In genomic region chr6:89371849-89372505, GRCh38 we compare ENCODE assay signal across 8 cellular contexts. TPM values are rescaled to one million over a fixed set of nuclear protein-coding genes. Genes with fewer than 3 reads are reported as not detected.
DNase-seq lines count a peak whose midpoint lies in the region; ATAC-seq and TF ChIP-seq lines count a peak whose summit lies in the region.

No MANE protein-coding gene starts in this region.

- no TSS peak for BruUV-seq in HCT116 (replicated peaks; lab: Mats Ljungman, UMichigan)

- H3K9me3 Mint-ChIP-seq in activated naive CD8-positive, alpha-beta T cell treated with anti-CD3 and anti-CD28 coated beads, Interleukin-2, amount 10 ng/mL, durations not matched to agents 7 days and 5 days = no peaks in the 10 kb centered on the region

- H3K27ac ChIP-seq in HCT116 (ENCODE audit: low read depth, low read length) = no peak overlapping the region

- RAD21 ChIA-PET in HCT116 (lab: Charles Lee; ENCODE audit: low non-redundant PET in 1 of 2, low total read pairs in 2 of 2, uncharacterized antibody in 2 of 2, unreplicated experiment in 2 of 2) = interaction anchor here in 1 of 2 experiments (0.7 kb wide), 1 partner anchor 17 kb away, joined by 3 read pairs; no protein-coding TSS in a partner anchor

- H3K4me3 Mint-ChIP-seq in activated naive CD8-positive, alpha-beta T cell treated with anti-CD3 and anti-CD28 coated beads, Interleukin-2, amount 10 ng/mL, durations not matched to agents 7 days and 5 days = peak overlapping the region; percentile 42

- H3K9me3 ChIP-seq in HCT116 (ENCODE audit: control insufficient read depth in 1 of 2, insufficient read depth in 1 of 2, low read depth in 1 of 2, low read length in 2 of 2) (no peaks in the 10 kb centered on the region), MG63 (no peaks in the 10 kb centered on the region)

- peak; percentile 90 for ATAC-seq in HCT116
- peak; percentile 62 for ATAC-seq in activated naive CD8-positive, alpha-beta T cell treated with anti-CD3 and anti-CD28 coated beads, Interleukin-2, amount 10 ng/mL, durations not matched to agents 7 days and 5 days (ENCODE audit: low read depth)
- ATAC-seq in left cardiac atrium = peak; percentile 88 to 93
- peak; percentile 89 for ATAC-seq in sciatic nerve

- no peaks in the 10 kb centered on the region for H3K36me3 Mint-ChIP-seq in activated naive CD8-positive, alpha-beta T cell treated with anti-CD3 and anti-CD28 coated beads, Interleukin-2, amount 10 ng/mL, durations not matched to agents 7 days and 5 days

- intact Hi-C loops in HCT116 (cut with micrococcal nuclease) (loop anchor here (1.0 kb wide), 1 partner anchor 238 kb away; no protein-coding TSS in a partner anchor), left cardiac atrium (cut with DNase I) (loop anchor here in 1 of 2 donors (1.0 to 5.0 kb wide), 2 partner anchors 40 to 61 kb away; partner anchors contain the start of gene RRAGD), sciatic nerve (cut with DNase I) (loop anchor here (10.0 kb wide), 1 partner anchor 53 kb away; no protein-coding TSS in a partner anchor)

- peak overlapping the region; percentile 23 for H3K27ac Mint-ChIP-seq in activated naive CD8-positive, alpha-beta T cell treated with anti-CD3 and anti-CD28 coated beads, Interleukin-2, amount 10 ng/mL, durations not matched to agents 7 days and 5 days

- H2AFZ ChIP-seq in HCT116 (ENCODE audit: low read depth, low read length, poor library complexity, severe bottlenecking) = no peak overlapping the region

- TF ChIP-seq RAD21 in HCT116 (IDR thresholded peaks at IDR 0.05; ENCODE audit: low read depth) = peak; percentile 73

- no peak overlapping the region for H3K4me2 ChIP-seq in HCT116 (ENCODE audit: low read length)

- H3K4me1 ChIP-seq in HCT116 (ENCODE audit: control insufficient read depth in 1 of 2, insufficient read depth in 2 of 2, low read length in 2 of 2) = peaks cover 9 to 14% of the 10 kb centered on the region in 2 experiments

- H3K9me2 ChIP-seq in HCT116 (ENCODE audit: insufficient read depth) = no peaks in the 10 kb centered on the region

- H4K20me1 ChIP-seq in HCT116 (ENCODE audit: insufficient read depth) = peaks cover 6% of the 10 kb centered on the region; the same call in 1 of the 2 replicates

- TF ChIP-seq POLR2A in HCT116 (IDR thresholded peaks at IDR 0.05; ENCODE audit: borderline replicate concordance, extremely low read depth, insufficient read depth, insufficient read length) = no peak

- POLR2A ChIA-PET in HCT116 (lab: Charles Lee) = interaction anchor here (1.1 kb wide), 1 partner anchor 267 kb away, joined by 4 read pairs; the partner anchor contains the start of gene LYRM2
- POLR2A ChIA-PET in activated naive CD8-positive, alpha-beta T cell treated with anti-CD3 and anti-CD28 coated beads, Interleukin-2, amount 10 ng/mL, durations not matched to agents 7 days and 5 days (lab: Charles Lee) = interaction anchor here (0.7 to 1.6 kb wide), 6 partner anchors 8 to 291 kb away, joined by 3 to 7 read pairs (median 5); partner anchors contain the start of genes PNRC1 and UBE2J1

- no peak for DNase-seq in HCT116 (ENCODE audit: low read depth, low spot score)
- peak; percentile 68 for DNase-seq in MG63
- peak; percentile 58 for DNase-seq in T follicular helper cell (ENCODE audit: low read depth)
- DNase-seq in activated naive CD8-positive, alpha-beta T cell treated with anti-CD3 and anti-CD28 coated beads, Interleukin-2, amount 10 ng/mL, durations not matched to agents 7 days and 5 days = peak; percentile 85
- peak; percentile 80 for DNase-seq in left cardiac atrium
- peak; percentile 84 for DNase-seq in sciatic nerve (ENCODE audit: low spot score)
- no peak for DNase-seq in amniotic stem cell (lab: John Stamatoyannopoulos, UW)

- peak; percentile 99 for TF ChIP-seq CTCF in GM12872 (IDR thresholded peaks at IDR 0.05; ENCODE audit: insufficient read depth, low read depth, low read length)
- peak; percentile 67 to 99 (median 98); a peak in 5 of 6 replicates for TF ChIP-seq CTCF in HCT116 (IDR thresholded peaks at IDR 0.05 in 2 of 3, conservative IDR thresholded peaks at IDR 0.05 in 1 of 3; ENCODE audit: borderline replicate concordance in 1 of 3, insufficient read depth in 1 of 3, low read depth in 2 of 3, low read length in 2 of 3)

- H3K9ac ChIP-seq in HCT116 (ENCODE audit: low read length) = no peak overlapping the region

- H3K27me3 Mint-ChIP-seq in activated naive CD8-positive, alpha-beta T cell treated with anti-CD3 and anti-CD28 coated beads, Interleukin-2, amount 10 ng/mL, durations not matched to agents 7 days and 5 days = peaks cover 12% of the 10 kb centered on the region

- no peak overlapping the region for H3K4me3 ChIP-seq in HCT116 (replicated peaks in 1 of 2; ENCODE audit: low read depth in 1 of 2, low read length in 2 of 2)
- H3K4me3 ChIP-seq in MG63 = no peak overlapping the region

- CTCF ChIA-PET in HCT116 (lab: Charles Lee) = interaction anchor here (0.6 to 2.0 kb wide), 28 partner anchors 9 to 1107 kb away, joined by 3 to 13 read pairs (median 4); partner anchors contain the start of genes ANKRD6 and RNGTT

- H3K27me3 ChIP-seq in HCT116 (ENCODE audit: insufficient read depth, low read length) (no peaks in the 10 kb centered on the region), MG63 (no peaks in the 10 kb centered on the region)

- H3K36me3 ChIP-seq in HCT116 (ENCODE audit: control insufficient read depth in 1 of 2, insufficient read depth in 2 of 2, low read length in 2 of 2) (no peaks in the 10 kb centered on the region), MG63 (no peaks in the 10 kb centered on the region)

- peaks cover 34% of the 10 kb centered on the region for H3K4me1 Mint-ChIP-seq in activated naive CD8-positive, alpha-beta T cell treated with anti-CD3 and anti-CD28 coated beads, Interleukin-2, amount 10 ng/mL, durations not matched to agents 7 days and 5 days

- H3K79me2 ChIP-seq in HCT116 (ENCODE audit: insufficient read depth, low read length) = no peaks in the 10 kb centered on the region

TF ChIP-seq in HCT116, 20 proteins besides CTCF, POLR2A, EP300 and RAD21 (continues in another document):
- TF ChIP-seq, protein P1, sequence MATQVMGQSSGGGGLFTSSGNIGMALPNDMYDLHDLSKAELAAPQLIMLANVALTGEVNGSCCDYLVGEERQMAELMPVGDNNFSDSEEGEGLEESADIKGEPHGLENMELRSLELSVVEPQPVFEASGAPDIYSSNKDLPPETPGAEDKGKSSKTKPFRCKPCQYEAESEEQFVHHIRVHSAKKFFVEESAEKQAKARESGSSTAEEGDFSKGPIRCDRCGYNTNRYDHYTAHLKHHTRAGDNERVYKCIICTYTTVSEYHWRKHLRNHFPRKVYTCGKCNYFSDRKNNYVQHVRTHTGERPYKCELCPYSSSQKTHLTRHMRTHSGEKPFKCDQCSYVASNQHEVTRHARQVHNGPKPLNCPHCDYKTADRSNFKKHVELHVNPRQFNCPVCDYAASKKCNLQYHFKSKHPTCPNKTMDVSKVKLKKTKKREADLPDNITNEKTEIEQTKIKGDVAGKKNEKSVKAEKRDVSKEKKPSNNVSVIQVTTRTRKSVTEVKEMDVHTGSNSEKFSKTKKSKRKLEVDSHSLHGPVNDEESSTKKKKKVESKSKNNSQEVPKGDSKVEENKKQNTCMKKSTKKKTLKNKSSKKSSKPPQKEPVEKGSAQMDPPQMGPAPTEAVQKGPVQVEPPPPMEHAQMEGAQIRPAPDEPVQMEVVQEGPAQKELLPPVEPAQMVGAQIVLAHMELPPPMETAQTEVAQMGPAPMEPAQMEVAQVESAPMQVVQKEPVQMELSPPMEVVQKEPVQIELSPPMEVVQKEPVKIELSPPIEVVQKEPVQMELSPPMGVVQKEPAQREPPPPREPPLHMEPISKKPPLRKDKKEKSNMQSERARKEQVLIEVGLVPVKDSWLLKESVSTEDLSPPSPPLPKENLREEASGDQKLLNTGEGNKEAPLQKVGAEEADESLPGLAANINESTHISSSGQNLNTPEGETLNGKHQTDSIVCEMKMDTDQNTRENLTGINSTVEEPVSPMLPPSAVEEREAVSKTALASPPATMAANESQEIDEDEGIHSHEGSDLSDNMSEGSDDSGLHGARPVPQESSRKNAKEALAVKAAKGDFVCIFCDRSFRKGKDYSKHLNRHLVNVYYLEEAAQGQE (IDR thresholded peaks at IDR 0.05; ENCODE audit: low read depth) = no peak
- TF ChIP-seq TCF7L2 (IDR thresholded peaks at IDR 0.05; ENCODE audit: borderline replicate concordance, extremely low read depth, insufficient read depth, insufficient read length) (no peak), SP1 (IDR thresholded peaks at IDR 0.05; ENCODE audit: low read depth) (no peak), YY1 (IDR thresholded peaks at IDR 0.05; ENCODE audit: extremely low read depth, insufficient replicate concordance, low read depth, low read length) (no peak), CEBPB (IDR thresholded peaks at IDR 0.05; ENCODE audit: low read depth) (no peak), ZNF274 (IDR thresholded peaks at IDR 0.05; ENCODE audit: low read depth, low read length) (no peak), CBX3 (IDR thresholded peaks at IDR 0.05; ENCODE audit: low read depth) (no peak), FOSL1 (IDR thresholded peaks at IDR 0.05; ENCODE audit: low read depth) (no peak)
- TF ChIP-seq, protein P2, sequence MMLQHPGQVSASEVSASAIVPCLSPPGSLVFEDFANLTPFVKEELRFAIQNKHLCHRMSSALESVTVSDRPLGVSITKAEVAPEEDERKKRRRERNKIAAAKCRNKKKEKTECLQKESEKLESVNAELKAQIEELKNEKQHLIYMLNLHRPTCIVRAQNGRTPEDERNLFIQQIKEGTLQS (IDR thresholded peaks at IDR 0.05) = no peak

RNA-seq across cellular contexts. Expression of gene UBE2J1, which starts 19.5 kb away (rescaled TPM):
- 23.3 TPM for total RNA-seq in HCT116 (2021; ENCODE audit: unreplicated experiment)
- polyA plus RNA-seq in HCT116 (2012) = 13.4 and 13.9 TPM in 2 replicates
- total RNA-seq in MG63 (2014; rRNA removed; shearing (Covaris generic); ENCODE audit: low replicate concordance) = 42.3 and 69.9 TPM in 2 replicates
- 10 to 100 TPM; 26.5 to 27.9 TPM for total RNA-seq in activated naive CD8-positive, alpha-beta T cell treated with anti-CD3 and anti-CD28 coated beads, Interleukin-2, amount 10 ng/mL, durations not matched to agents 7 days and 5 days
- 10 to 100 TPM; 15.6 to 26.1 TPM for total RNA-seq in left cardiac atrium
- 32.9 TPM for total RNA-seq in sciatic nerve

RNA-seq across cellular contexts. Expression of gene RRAGD, which starts 40.1 kb away (rescaled TPM):
- total RNA-seq in HCT116 (2021; ENCODE audit: unreplicated experiment) (15.9 TPM), left cardiac atrium (10 to 100 TPM; 89.5 to 99.6 TPM), sciatic nerve (22.1 TPM)
- polyA plus RNA-seq in HCT116 (2012) = 7.7 and 7.8 TPM in 2 replicates
- total RNA-seq in MG63 (2014; rRNA removed; shearing (Covaris generic); ENCODE audit: low replicate concordance) = 1.1 and 1.8 TPM in 2 replicates
- total RNA-seq in activated naive CD8-positive, alpha-beta T cell treated with anti-CD3 and anti-CD28 coated beads, Interleukin-2, amount 10 ng/mL, durations not matched to agents 7 days and 5 days = 10 to 100 TPM in 1 of 2 experiments, 1 to 10 TPM in 1; 9.3 to 10.9 TPM

RNA-seq across cellular contexts. Expression of gene GABRR2, which starts 56.9 kb away (rescaled TPM):
- 0.57 TPM for total RNA-seq in HCT116 (2021; ENCODE audit: unreplicated experiment)
- 0.24 and 0.38 TPM in 2 replicates for polyA plus RNA-seq in HCT116 (2012)
- not detected in 2 replicates for total RNA-seq in MG63 (2014; rRNA removed; shearing (Covaris generic); ENCODE audit: low replicate concordance)
- under 1 TPM; 0.74 to 0.75 TPM for total RNA-seq in activated naive CD8-positive, alpha-beta T cell treated with anti-CD3 and anti-CD28 coated beads, Interleukin-2, amount 10 ng/mL, durations not matched to agents 7 days and 5 days
- under 1 TPM; 0.53 to 0.97 TPM for total RNA-seq in left cardiac atrium
- 1.7 TPM for total RNA-seq in sciatic nerve

Comparison
In these comparisons a context has a peak if more than half of its experiments do, and no peak if none do; other contexts are left out.
1. DNase-seq: peak in MG63 (single experiment), T follicular helper cell (single experiment), activated naive CD8-positive, alpha-beta T cell treated with anti-CD3 and anti-CD28 coated beads, Interleukin-2, amount 10 ng/mL, durations not matched to agents 7 days and 5 days (single experiment), left cardiac atrium (single experiment) and sciatic nerve (single experiment); none in HCT116 (single experiment) and amniotic stem cell (single experiment).
2. Peak in every context shown above with its lines, with median percentiles within 50 percentile points of each other: ATAC-seq.